8 cellular contexts compared by ENCODE assay signal in the genomic region with DNA sequence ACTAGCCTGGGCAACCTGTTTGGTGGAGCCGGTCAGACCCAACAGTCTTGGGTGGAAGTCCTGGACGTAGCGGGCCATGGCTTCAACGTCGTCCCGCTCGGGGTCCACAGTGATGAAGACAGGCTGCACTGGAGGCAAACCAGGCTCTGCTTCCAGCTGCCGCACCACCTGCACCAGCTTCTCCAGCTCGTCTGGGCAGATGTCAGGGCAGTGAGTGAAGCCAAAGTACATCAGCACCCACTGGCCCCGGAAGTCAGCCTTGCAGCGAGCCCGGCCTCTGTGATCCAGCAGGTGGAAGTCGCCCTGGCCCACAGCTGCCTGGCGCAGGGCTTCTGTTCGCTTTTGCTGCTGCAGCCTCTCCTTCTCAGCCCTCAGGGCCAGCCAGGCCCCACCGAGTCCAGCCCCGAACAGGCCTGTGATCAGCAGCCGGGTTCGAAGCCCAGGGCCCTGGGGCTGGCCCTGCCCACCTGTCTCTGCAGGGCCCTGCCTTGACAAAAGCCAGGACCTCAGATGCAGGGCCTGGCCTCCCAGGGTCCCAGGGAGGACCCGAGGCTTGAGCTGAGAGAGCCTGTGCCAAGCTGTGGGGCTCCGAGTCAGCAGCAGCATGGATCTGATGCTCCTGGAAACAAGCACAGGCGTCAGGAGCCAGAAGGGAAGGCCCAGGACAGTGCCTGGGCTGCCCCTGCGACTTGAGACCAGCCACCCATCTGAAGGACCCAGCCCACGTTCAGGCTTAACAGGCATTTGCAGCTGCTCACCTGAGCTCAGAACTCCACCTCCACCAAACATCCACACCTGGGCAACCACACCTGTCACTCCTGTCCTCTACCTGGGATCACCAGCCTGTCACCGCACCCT. TPM values are rescaled to one million over a fixed set of nuclear protein-coding genes. Genes with fewer than 3 reads are reported as not detected.
DNase-seq lines count a peak whose midpoint lies in the region; ATAC-seq and TF ChIP-seq lines count a peak whose summit lies in the region.

No MANE protein-coding gene starts in this region.

- H3K27ac ChIP-seq in left ventricle myocardium inferior (replicated peaks), result peak overlapping the region; percentile 97

- POLR2A ChIA-PET in T-cell (lab: Charles Lee), result no interaction called here

- ATAC-seq in T-cell (replicated peaks in 1 of 4) (no peak), GM21390 (IDR thresholded peaks at IDR 0.05; ENCODE audit: unreplicated experiment) (no peak), GM18867 (IDR thresholded peaks at IDR 0.05; ENCODE audit: unreplicated experiment) (no peak)
- no peak for ATAC-seq in stimulated activated effector memory CD8-positive, alpha-beta T cell treated with anti-CD3 and anti-CD28 coated beads, Interleukin-12 subunit alpha, Interleukin-12 subunit beta, amount 100 ng/mL, for 72 hours

- H3K27me3 Mint-ChIP-seq in T-cell, result no peaks in the 10 kb centered on the region

- H3K36me3 Mint-ChIP-seq in T-cell, result peaks cover 3% of the 10 kb centered on the region
- H3K36me3 Mint-ChIP-seq in stimulated activated effector memory CD8-positive, alpha-beta T cell treated with anti-CD3 and anti-CD28 coated beads, Interleukin-12 subunit alpha, Interleukin-12 subunit beta, amount 100 ng/mL, for 72 hours, result peaks cover 83% of the 10 kb centered on the region

- peak overlapping the region; percentile 79 for H3K4me3 ChIP-seq in left ventricle myocardium inferior

- H3K27ac Mint-ChIP-seq in T-cell, result peak overlapping the region; percentile 74 to 89
- peak overlapping the region; percentile 95 for H3K27ac Mint-ChIP-seq in stimulated activated effector memory CD8-positive, alpha-beta T cell treated with anti-CD3 and anti-CD28 coated beads, Interleukin-12 subunit alpha, Interleukin-12 subunit beta, amount 100 ng/mL, for 72 hours

- DNase-seq in NCI-H526 treated with DMSO at 0.1 percent for 48 hours (lab: John Stamatoyannopoulos, UW) (peak; percentile 33), NCI-H526 (lab: John Stamatoyannopoulos, UW) (no peak), T-cell (no peak), left ventricle myocardium inferior (no peak), hippocampal formation (lab: John Stamatoyannopoulos, UW) (no peak)
- peak; percentile 3 to 59 for DNase-seq in stimulated activated effector memory CD8-positive, alpha-beta T cell treated with anti-CD3 and anti-CD28 coated beads, Interleukin-12 subunit alpha, Interleukin-12 subunit beta, amount 100 ng/mL, for 72 hours (ENCODE audit: low spot score in 2 of 2)

- H3K9me3 ChIP-seq in left ventricle myocardium inferior (replicated peaks), result no peaks in the 10 kb centered on the region

- H3K4me1 ChIP-seq in left ventricle myocardium inferior, result peaks cover 54% of the 10 kb centered on the region

- H3K9me3 Mint-ChIP-seq in T-cell, result no peaks in the 10 kb centered on the region
- H3K9me3 Mint-ChIP-seq in stimulated activated effector memory CD8-positive, alpha-beta T cell treated with anti-CD3 and anti-CD28 coated beads, Interleukin-12 subunit alpha, Interleukin-12 subunit beta, amount 100 ng/mL, for 72 hours, result no peaks in the 10 kb centered on the region

- intact Hi-C loops in left ventricle myocardium inferior (cut with micrococcal nuclease), result no loop called here

- H3K4me1 Mint-ChIP-seq in T-cell, result peaks cover 28 to 32% (median 29%) of the 10 kb centered on the region in 3 donors
- peaks cover 47% of the 10 kb centered on the region for H3K4me1 Mint-ChIP-seq in stimulated activated effector memory CD8-positive, alpha-beta T cell treated with anti-CD3 and anti-CD28 coated beads, Interleukin-12 subunit alpha, Interleukin-12 subunit beta, amount 100 ng/mL, for 72 hours

- H3K4me3 Mint-ChIP-seq in T-cell, result peak overlapping the region; percentile 83 to 87 (median 84)
- peak overlapping the region; percentile 93 for H3K4me3 Mint-ChIP-seq in stimulated activated effector memory CD8-positive, alpha-beta T cell treated with anti-CD3 and anti-CD28 coated beads, Interleukin-12 subunit alpha, Interleukin-12 subunit beta, amount 100 ng/mL, for 72 hours

- H3K27me3 ChIP-seq in left ventricle myocardium inferior (ENCODE audit: low read depth), result peaks cover under 1% of the 10 kb centered on the region

- no peak for TF ChIP-seq CTCF in left ventricle myocardium inferior (IDR thresholded peaks at IDR 0.05; ENCODE audit: borderline replicate concordance)

- peaks cover 50% of the 10 kb centered on the region for H3K36me3 ChIP-seq in left ventricle myocardium inferior

- CTCF ChIA-PET in T-cell (lab: Charles Lee), result interaction anchor here in 1 of 2 donors (2.3 to 2.4 kb wide), 2 partner anchors 15 to 16 kb away, joined by 62 to 70 read pairs; a partner anchor contains a TSS

RNA-seq across cellular contexts. Expression of a gene that starts 1.4 kb away (rescaled TPM):
- total RNA-seq in T-cell (1 to 10 TPM; 3.3 to 5.6 (median 4.0) TPM), left ventricle myocardium inferior (not detected)

RNA-seq across cellular contexts. Expression of a gene that starts 5.8 kb away (rescaled TPM):
- 10 to 100 TPM; 11.6 to 29.1 (median 14.9) TPM for total RNA-seq in T-cell
- total RNA-seq in left ventricle myocardium inferior, result 11.6 TPM

RNA-seq across cellular contexts. Expression of a gene that starts 16.0 kb away (rescaled TPM):
- total RNA-seq in T-cell, result 100 to 1,000 TPM in 2 of 5 donors, 10 to 100 TPM in 3; 80.1 to 110 (median 94.6) TPM
- 27.7 TPM for total RNA-seq in left ventricle myocardium inferior

RNA-seq across cellular contexts. Expression of a gene that starts 16.5 kb away (rescaled TPM):
- total RNA-seq in T-cell (100 to 1,000 TPM in 4 of 5 donors, 10 to 100 TPM in 1; 90.5 to 188 (median 185) TPM), left ventricle myocardium inferior (23.4 TPM)

RNA-seq across cellular contexts. Expression of a gene that starts 21.7 kb away (rescaled TPM):
- 1 to 10 TPM; 3.7 to 6.7 (median 5.4) TPM for total RNA-seq in T-cell
- not detected for total RNA-seq in left ventricle myocardium inferior

Comparison
In these comparisons a context has a peak if more than half of its experiments do, and no peak if none do; other contexts are left out.
1. DNase-seq: peak in NCI-H526 treated with DMSO at 0.1 percent for 48 hours (single experiment) and stimulated activated effector memory CD8-positive, alpha-beta T cell treated with anti-CD3 and anti-CD28 coated beads, Interleukin-12 subunit alpha, Interleukin-12 subunit beta, amount 100 ng/mL, for 72 hours (2 of 2); none in NCI-H526 (0 of 2), T-cell (0 of 34), left ventricle myocardium inferior (single experiment) and hippocampal formation (0 of 2).